In genomic region chr1:207565546-207566468, GRCh38 we compare ENCODE assay signal across 10 cellular contexts.
A peak's percentile ranks its signal among the peaks of the same experiment; 100 is the strongest.
DNase-seq lines count a peak whose midpoint lies in the region; ATAC-seq, FAIRE-seq and TF ChIP-seq lines count a peak whose summit lies in the region.
"Had no signal": no experiment of that assay in that cellular context is flagged by ENCODE, and none has a peak within 500 bp of the region (broad histone marks: within the 10 kb centered on the region; RNA-seq: fewer than 3 reads in every experiment).

No MANE protein-coding gene starts in this region.

- no peak overlapping the region for H3K4me3 ChIP-seq in small intestine (ENCODE audit: low read depth in 1 of 2, low read length in 2 of 2)

- no peaks in the 10 kb centered on the region for H3K4me1 ChIP-seq in small intestine (ENCODE audit: control insufficient read depth in 2 of 2, insufficient read depth in 1 of 2, low read depth in 1 of 2, low read length in 1 of 2)

- 56 to 69% (median 64%) methylated on average over 4 of the region's 4 CpGs for WGBS in small intestine, 3 donors

- ATAC-seq in GM21447 (IDR thresholded peaks at IDR 0.05; ENCODE audit: unreplicated experiment) (no peak), GM21786 (IDR thresholded peaks at IDR 0.05; ENCODE audit: unreplicated experiment) (no peak)

- DNase-seq in SKM-1 treated with dmso at 0.1 percent for 144 hours (lab: John Stamatoyannopoulos, UW; ENCODE audit: unreplicated experiment) = peak; percentile 21
- DNase-seq in SKM-1 (lab: John Stamatoyannopoulos, UW; ENCODE audit: unreplicated experiment) = no peak
- peak; percentile 31 for DNase-seq in NCI-H460 (ENCODE audit: extremely low read depth, low read depth)
- DNase-seq in erythroblast (lab: John Stamatoyannopoulos, UW) = peak; percentile 30 to 58
- DNase-seq in small intestine = peak; percentile 8
- no peak for DNase-seq in activated CD4-positive, CD25-positive, alpha-beta regulatory T cell treated with anti-CD3 and anti-CD28 coated beads, Interleukin-2, amount 50 U/mL, for 72 hours
- DNase-seq: cerebellar nuclear complex, NCI-H774 had no signal

- no peak overlapping the region for H3K27ac ChIP-seq in small intestine (ENCODE audit: low read depth in 1 of 2, low read length in 1 of 2)

- H3K27me3 ChIP-seq in small intestine (ENCODE audit: control insufficient read depth in 2 of 2, insufficient read depth in 2 of 2, low read length in 2 of 2) = no peaks in the 10 kb centered on the region

- no peaks in the 10 kb centered on the region for H3K9me3 ChIP-seq in small intestine (ENCODE audit: control insufficient read depth, low read depth)

- FAIRE-seq in small intestine (lab: Jason Lieb, UNC) = no peak

- no peaks in the 10 kb centered on the region for H3K36me3 ChIP-seq in small intestine (ENCODE audit: control insufficient read depth in 2 of 2, insufficient read depth in 2 of 2, low read length in 2 of 2)

- TF ChIP-seq POLR2A in erythroblast (IDR thresholded peaks at IDR 0.05; ENCODE audit: low read length) = no peak

Comparison
In these comparisons a context has a peak if more than half of its experiments do, and no peak if none do; other contexts are left out.
1. DNase-seq: peak in SKM-1 treated with dmso at 0.1 percent for 144 hours (single experiment), NCI-H460 (single experiment), erythroblast (2 of 2) and small intestine (single experiment); none in SKM-1 (single experiment) and activated CD4-positive, CD25-positive, alpha-beta regulatory T cell treated with anti-CD3 and anti-CD28 coated beads, Interleukin-2, amount 50 U/mL, for 72 hours (single experiment).